13 cellular contexts compared by ENCODE assay signal in genomic region chr6:68640506-68640875, GRCh38. TPM values are rescaled to one million over a fixed set of nuclear protein-coding genes. Genes with fewer than 3 reads are reported as not detected.
DNase-seq lines count a peak whose midpoint lies in the region; ATAC-seq, FAIRE-seq and TF ChIP-seq lines count a peak whose summit lies in the region.
"Had no signal": no experiment of that assay in that cellular context is flagged by ENCODE, and none has a peak within 500 bp of the region (broad histone marks: within the 10 kb centered on the region; RNA-seq: fewer than 3 reads in every experiment).

No MANE protein-coding gene starts in this region.

- H3K4me1 ChIP-seq in liver (ENCODE audit: control insufficient read depth in 4 of 4, insufficient read depth in 4 of 4, low read length in 3 of 4) (peaks cover 2 to 17% (median 10%) of the 10 kb centered on the region in 4 donors), HepG2 (ENCODE audit: insufficient read depth, low read length) (peaks cover 4% of the 10 kb centered on the region; the same call in 1 of the 2 replicates), aorta (ENCODE audit: control insufficient read depth in 1 of 2, insufficient read depth in 2 of 2, low read length in 2 of 2) (peaks cover 0 to 3% of the 10 kb centered on the region in 2 donors)

- peak overlapping the region in 1 of 2 donors; percentile 0 for H3K27ac ChIP-seq in liver (ENCODE audit: low read depth in 1 of 2, low read length in 2 of 2)
- no peak overlapping the region for H3K27ac ChIP-seq in HepG2 (ENCODE audit: extremely low read length, insufficient read depth, low read length)
- H3K27ac ChIP-seq in aorta (ENCODE audit: low read depth in 1 of 2, low read length in 2 of 2), result no peak overlapping the region

- TF ChIP-seq EP300 in HepG2 (IDR thresholded peaks at IDR 0.05; ENCODE audit: low read depth in 2 of 2, low read length in 2 of 2) (no peak), HepG2 (CRISPR knock-in tag; IDR thresholded peaks at IDR 0.05; ENCODE audit: borderline replicate concordance) (no peak)

- BruUV-seq in HepG2 (replicated peaks; lab: Mats Ljungman, UMichigan), result no TSS peak

- no peak overlapping the region for H3K27ac Mint-ChIP-seq in neural crest cell (ENCODE audit: unreplicated experiment)
- H3K27ac Mint-ChIP-seq in natural killer cell treated with Interleukin-12 subunit alpha and Interleukin-12 subunit beta and Interleukin-15 and Interleukin-18, amount 100 ng/mL, for 72 hours, result no peak overlapping the region
- H3K27ac Mint-ChIP-seq: naive B cell had no signal

- ATAC-seq in HepG2, result no peak
- peak; percentile 44 for ATAC-seq in Right ventricle myocardium superior (ENCODE audit: poor library complexity)
- no peak for ATAC-seq in aorta (ENCODE audit: low FRiP score)
- ATAC-seq in GM19324 (IDR thresholded peaks at IDR 0.05; ENCODE audit: low FRiP score, unreplicated experiment), result no peak
- ATAC-seq in natural killer cell treated with Interleukin-12 subunit alpha and Interleukin-12 subunit beta and Interleukin-15 and Interleukin-18, amount 100 ng/mL, for 72 hours, result no peak

- in situ Hi-C loops in HepG2 (cut with HindIII; ENCODE audit: extremely low pct_ligation_motif_present, low pct_unique_long_range_greater_than_20kb), result loop anchor here (25.0 kb wide), 2 partner anchors 322 to 1472 kb away; no protein-coding TSS in a partner anchor

- TF ChIP-seq RAD21 in liver (IDR thresholded peaks at IDR 0.05) (no peak), HepG2 (CRISPR knock-in tag; IDR thresholded peaks at IDR 0.05) (no peak)

- no peak for TF ChIP-seq CTCF in liver (IDR thresholded peaks at IDR 0.05; ENCODE audit: low read depth, low read length, missing input control)
- no peak for TF ChIP-seq CTCF in HepG2 (CRISPR knock-in tag; IDR thresholded peaks at IDR 0.05)
- no peak for TF ChIP-seq CTCF in neural crest cell (conservative IDR thresholded peaks at IDR 0.05)

- CTCF ChIA-PET in HepG2 (lab: Yijun Ruan, JAX; ENCODE audit: low intra/inter-chr PET ratio, low total read pairs), result no interaction called here

- H3K79me2 ChIP-seq in HepG2 (ENCODE audit: insufficient read depth, low read length), result no peaks in the 10 kb centered on the region

- peaks cover 42% of the 10 kb centered on the region for H3K4me1 Mint-ChIP-seq in neural crest cell
- peaks cover 7 to 8% of the 10 kb centered on the region in 2 donors for H3K4me1 Mint-ChIP-seq in natural killer cell treated with Interleukin-12 subunit alpha and Interleukin-12 subunit beta and Interleukin-15 and Interleukin-18, amount 100 ng/mL, for 72 hours (ENCODE audit: low read depth in 2 of 2)

- no peak overlapping the region for H3K9ac ChIP-seq in liver (ENCODE audit: low read depth in 1 of 2, low read length in 2 of 2)
- no peak overlapping the region for H3K9ac ChIP-seq in HepG2 (ENCODE audit: insufficient read depth, low read depth, low read length)

- TF ChIP-seq POLR2A in HepG2 (IDR thresholded peaks at IDR 0.05; ENCODE audit: insufficient read depth in 1 of 2, low read depth in 2 of 2, low read length in 2 of 2), result no peak

- POLR2A ChIA-PET in HepG2 (lab: Yijun Ruan, JAX), result no interaction called here

- H3K36me3 Mint-ChIP-seq in neural crest cell (ENCODE audit: low read depth), result no peaks in the 10 kb centered on the region
- no peaks in the 10 kb centered on the region for H3K36me3 Mint-ChIP-seq in natural killer cell treated with Interleukin-12 subunit alpha and Interleukin-12 subunit beta and Interleukin-15 and Interleukin-18, amount 100 ng/mL, for 72 hours
- H3K36me3 Mint-ChIP-seq: naive B cell had no signal

- H3K9me3 ChIP-seq in liver (ENCODE audit: control insufficient read depth in 4 of 4, low read length in 3 of 4) (no peaks in the 10 kb centered on the region), HepG2 (ENCODE audit: low read length) (no peaks in the 10 kb centered on the region), aorta (ENCODE audit: control insufficient read depth, low read length) (no peaks in the 10 kb centered on the region)

- no peaks in the 10 kb centered on the region for H3K9me3 Mint-ChIP-seq in neural crest cell
- H3K9me3 Mint-ChIP-seq in natural killer cell treated with Interleukin-12 subunit alpha and Interleukin-12 subunit beta and Interleukin-15 and Interleukin-18, amount 100 ng/mL, for 72 hours, result peaks cover 3% of the 10 kb centered on the region
- H3K9me3 Mint-ChIP-seq: naive B cell had no signal

- no peaks in the 10 kb centered on the region for H4K20me1 ChIP-seq in HepG2 (ENCODE audit: insufficient read depth, low read length)

- H3K4me3 ChIP-seq in liver (ENCODE audit: low read depth in 1 of 3, low read length in 3 of 3) (peak overlapping the region in 2 of 3 donors; percentile 33 to 42), HepG2 (replicated peaks in 1 of 3; ENCODE audit: insufficient read depth in 1 of 3, low read depth in 2 of 3, low read length in 3 of 3) (no peak overlapping the region), aorta (ENCODE audit: low read length in 2 of 2) (peak overlapping the region; percentile 17 to 33)

- DNase-seq in HepG2 (ENCODE audit: low spot score) (no peak), Right ventricle myocardium superior (no peak), neural crest cell (ENCODE audit: low read depth, low spot score) (no peak), aorta (no peak), T-helper 1 cell (no peak)
- no peak for DNase-seq in natural killer cell treated with Interleukin-12 subunit alpha and Interleukin-12 subunit beta and Interleukin-15 and Interleukin-18, amount 100 ng/mL, for 72 hours (ENCODE audit: low spot score)
- DNase-seq: activated CD4-positive, alpha-beta T cell treated with anti-CD3 and anti-CD28 coated beads, Interleukin-2, amount 50 U/mL, for 4 hours; dermis blood vessel endothelial cell; naive B cell; NCI-H1105; NK-92 treated with Interleukin-12 subunit alpha and Interleukin-12 subunit beta, amount 100 ng/mL, for 24 hours had no signal

- FAIRE-seq in HepG2 (lab: Jason Lieb, UNC), result no peak

- 12% methylated on average over 3 of the region's 3 CpGs for WGBS in liver
- WGBS in HepG2 (ENCODE audit: low lambda C conversion rate), result 3% methylated on average over 3 of the region's 3 CpGs
- 1 to 2% methylated on average over 3 of the region's 3 CpGs for WGBS in aorta, 2 donors

- no peak overlapping the region for H3K4me2 ChIP-seq in HepG2 (ENCODE audit: low read depth, low read length)

- peaks cover 0 to 23% (median 3%) of the 10 kb centered on the region in 4 donors for H3K27me3 ChIP-seq in liver (ENCODE audit: control insufficient read depth in 4 of 4, insufficient read depth in 4 of 4, low read length in 3 of 4)
- peaks cover 0 to 5% of the 10 kb centered on the region in 2 experiments; a peak in 1 of 5 replicates for H3K27me3 ChIP-seq in HepG2 (ENCODE audit: control insufficient read depth in 1 of 2, insufficient read depth in 2 of 2, low read length in 2 of 2)
- no peaks in the 10 kb centered on the region for H3K27me3 ChIP-seq in aorta (ENCODE audit: control insufficient read depth in 1 of 2, insufficient read depth in 2 of 2, low read length in 1 of 2)

- intact Hi-C loops in HepG2 (cut with micrococcal nuclease; ENCODE audit: unreplicated experiment), result no loop called here
- intact Hi-C loops in Right ventricle myocardium superior (cut with DNase I), result no loop called here
- intact Hi-C loops in aorta (cut with DNase I), result no loop called here

- H3K36me3 ChIP-seq in liver (ENCODE audit: control insufficient read depth in 4 of 4, insufficient read depth in 3 of 4, low read depth in 1 of 4, low read length in 3 of 4) (no peaks in the 10 kb centered on the region), HepG2 (replicated peaks in 1 of 2; ENCODE audit: control insufficient read depth in 1 of 2, insufficient read depth in 2 of 2, low read length in 2 of 2) (no peaks in the 10 kb centered on the region), aorta (ENCODE audit: control insufficient read depth in 1 of 2, insufficient read depth in 2 of 2, low read length in 1 of 2) (no peaks in the 10 kb centered on the region)

- H3K4me3 Mint-ChIP-seq in neural crest cell, result peak overlapping the region; percentile 66
- H3K4me3 Mint-ChIP-seq in natural killer cell treated with Interleukin-12 subunit alpha and Interleukin-12 subunit beta and Interleukin-15 and Interleukin-18, amount 100 ng/mL, for 72 hours, result no peak overlapping the region
- H3K4me3 Mint-ChIP-seq: naive B cell had no signal

- no peak overlapping the region for H2AFZ ChIP-seq in HepG2 (ENCODE audit: low read length)

- peaks cover 54% of the 10 kb centered on the region for H3K27me3 Mint-ChIP-seq in neural crest cell (ENCODE audit: low read depth)
- peaks cover 19 to 20% of the 10 kb centered on the region in 2 donors for H3K27me3 Mint-ChIP-seq in natural killer cell treated with Interleukin-12 subunit alpha and Interleukin-12 subunit beta and Interleukin-15 and Interleukin-18, amount 100 ng/mL, for 72 hours

RNA-seq across cellular contexts. Expression of gene ADGRB3, which starts 5.4 kb away (rescaled TPM):
- total RNA-seq in liver (1 to 10 TPM in 1 of 2 donors, under 1 TPM in 1; 0.75 to 2.3 TPM), HepG2 (2016; rRNA removed; fragmentation: Illumina TruSeq; extraction: Trizol) (not detected in 2 replicates), Right ventricle myocardium superior (2.0 TPM), neural crest cell (5.0 and 5.1 TPM in 2 replicates), aorta (1 to 10 TPM; 5.4 to 6.1 TPM)
- polyA plus RNA-seq in liver (under 1 TPM; 0.21 TPM), HepG2 (2011; rRNA removed) (not detected in 2 replicates), aorta (1 to 10 TPM in 1 of 2 donors, not detected in 1; 1.8 TPM)
- not detected in 2 replicates for total RNA-seq in HepG2 (2016; cell fraction: cytosol; rRNA removed; fragmentation: Illumina TruSeq; extraction: Trizol; ENCODE audit: low read depth)
- not detected in 2 replicates for total RNA-seq in HepG2 (2016; cell fraction: insoluble cytoplasmic fraction; rRNA removed; fragmentation: Illumina TruSeq; extraction: Trizol)
- total RNA-seq in HepG2 (2016; cell fraction: membrane; rRNA removed; fragmentation: Illumina TruSeq; extraction: Trizol), result not detected in 2 replicates
- not detected in 2 replicates for total RNA-seq in HepG2 (2016; cell fraction: nucleus; rRNA removed; fragmentation: Illumina TruSeq; extraction: Trizol)
- not detected in 2 replicates for polyA plus RNA-seq in HepG2 (2011; cell fraction: cytosol; rRNA removed)
- not detected in 2 replicates for polyA plus RNA-seq in HepG2 (2011; cell fraction: nucleus; rRNA removed)
- polyA plus RNA-seq in HepG2 (2012), result not detected in 2 replicates
- polyA plus RNA-seq in HepG2 (2016; cell fraction: cytosol; fragmentation: Illumina TruSeq; extraction: Trizol; ENCODE audit: low read depth), result not detected in 2 replicates
- polyA plus RNA-seq in HepG2 (2016; cell fraction: insoluble cytoplasmic fraction; fragmentation: Illumina TruSeq; extraction: Trizol; ENCODE audit: low read depth), result not detected in 2 replicates
- not detected in 2 replicates for polyA plus RNA-seq in HepG2 (2016; cell fraction: membrane; fragmentation: Illumina TruSeq; extraction: Trizol; ENCODE audit: low read depth)
- polyA plus RNA-seq in HepG2 (2016; cell fraction: nucleus; fragmentation: Illumina TruSeq; extraction: Trizol; ENCODE audit: insufficient read depth, low read depth), result not detected in 2 replicates
- polyA minus RNA-seq in HepG2 (2011; rRNA and poly(A)+ RNA removed; ENCODE audit: low replicate concordance), result not detected in 2 replicates
- not detected in 2 replicates for polyA minus RNA-seq in HepG2 (2011; cell fraction: cytosol; rRNA and poly(A)+ RNA removed)
- polyA minus RNA-seq in HepG2 (2011; cell fraction: nucleus; rRNA and poly(A)+ RNA removed), result not detected in 2 replicates
- total RNA-seq in natural killer cell treated with Interleukin-12 subunit alpha and Interleukin-12 subunit beta and Interleukin-15 and Interleukin-18, amount 100 ng/mL, for 72 hours, result not detected
- total RNA-seq: dermis blood vessel endothelial cell had no signal

Comparison
In these comparisons a context has a peak if more than half of its experiments do, and no peak if none do; other contexts are left out.
1. H3K4me3 ChIP-seq: peak in liver (2 of 3) and aorta (2 of 2); none in HepG2 (0 of 3).